Comparison of ENCODE assay signal across 8 cellular contexts in the genomic region with DNA sequence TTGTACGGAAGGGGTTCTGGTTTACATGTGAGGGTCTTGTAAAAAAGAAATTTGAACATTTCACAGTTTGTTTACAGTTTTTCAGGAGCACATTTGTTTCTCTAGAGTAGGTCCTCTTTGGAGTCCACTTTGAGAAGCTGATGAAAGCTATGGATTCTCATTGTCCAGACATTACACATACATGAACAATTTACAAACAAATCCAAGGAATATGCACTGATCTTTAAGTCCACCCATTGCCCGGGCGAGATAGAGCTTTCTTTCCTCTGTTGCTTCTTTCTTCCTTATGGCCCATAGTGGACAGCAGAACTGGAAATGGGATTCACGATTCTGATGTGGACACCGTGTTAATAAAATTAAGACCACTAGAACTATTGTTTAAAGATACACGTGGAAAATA. TPM values are rescaled to one million over a fixed set of nuclear protein-coding genes. Genes with fewer than 3 reads are reported as not detected.
DNase-seq lines count a peak whose midpoint lies in the region; ATAC-seq and TF ChIP-seq lines count a peak whose summit lies in the region.

No MANE protein-coding gene starts in this region.

- H2AFZ ChIP-seq in Loucy (ENCODE audit: low read length), result no peak overlapping the region

- peaks cover 77% of the 10 kb centered on the region for H3K79me2 ChIP-seq in Loucy (ENCODE audit: insufficient read depth, low read length)

- no peaks in the 10 kb centered on the region for H3K9me3 ChIP-seq in CD8-positive, alpha-beta memory T cell (ENCODE audit: low read length)
- H3K9me3 ChIP-seq in Loucy (ENCODE audit: insufficient read depth, low read depth, low read length), result no peaks in the 10 kb centered on the region

- no peaks in the 10 kb centered on the region for H3K9me2 ChIP-seq in Loucy (replicated peaks; ENCODE audit: low read depth, low read length)

- peak overlapping the region; percentile 100 for H3K4me2 ChIP-seq in Loucy (ENCODE audit: low read depth, low read length, poor library complexity, severe bottlenecking)

- peak overlapping the region; percentile 57 to 96 (median 90) for H3K27ac Mint-ChIP-seq in CD8-positive, alpha-beta memory T cell
- H3K27ac Mint-ChIP-seq in osteocyte (ENCODE audit: unreplicated experiment), result peak overlapping the region; percentile 97

- intact Hi-C loops in dorsolateral prefrontal cortex (cut with DNase I), result loop anchor here (5.0 kb wide), 3 partner anchors 50 to 125 kb away; partner anchors contain the start of genes MAP3K3 (in 2 of the 2) and TACO1 (in 1 of the 2)

- peaks cover 51% of the 10 kb centered on the region for H3K4me1 ChIP-seq in CD8-positive, alpha-beta memory T cell (ENCODE audit: insufficient read depth, low read length)
- peaks cover 51% of the 10 kb centered on the region for H3K4me1 ChIP-seq in Loucy (ENCODE audit: insufficient read depth, low read length, poor library complexity, severe bottlenecking)

- H3K9me3 Mint-ChIP-seq in CD8-positive, alpha-beta memory T cell, result no peaks in the 10 kb centered on the region
- peaks cover 4% of the 10 kb centered on the region for H3K9me3 Mint-ChIP-seq in osteocyte (ENCODE audit: unreplicated experiment)

- DNase-seq in CD8-positive, alpha-beta memory T cell, result no peak
- DNase-seq in dorsolateral prefrontal cortex (no peak), osteocyte (ENCODE audit: extremely low spot score, unreplicated experiment) (no peak), RKO (ENCODE audit: low spot score) (no peak)
- DNase-seq in effector CD4-positive, alpha-beta T cell, result no peak
- DNase-seq in stimulated activated CD4-positive, alpha-beta T cell treated with anti-CD3 and anti-CD28 coated beads, Interleukin-4, amount 100 ng/mL, for 1 hour, result no peak

- no peaks in the 10 kb centered on the region for H3K36me3 ChIP-seq in CD8-positive, alpha-beta memory T cell (ENCODE audit: insufficient read depth, low read length)
- no peaks in the 10 kb centered on the region for H3K36me3 ChIP-seq in Loucy (ENCODE audit: insufficient read depth, low read length)

- peaks cover 57 to 65% (median 59%) of the 10 kb centered on the region in 3 donors for H3K4me1 Mint-ChIP-seq in CD8-positive, alpha-beta memory T cell
- peaks cover 37% of the 10 kb centered on the region for H3K4me1 Mint-ChIP-seq in osteocyte (ENCODE audit: unreplicated experiment)

- no peak for TF ChIP-seq CTCF in Loucy (conservative IDR thresholded peaks at IDR 0.05; ENCODE audit: low read length)
- TF ChIP-seq CTCF in dorsolateral prefrontal cortex (IDR thresholded peaks at IDR 0.05 in 54 of 56, conservative IDR thresholded peaks at IDR 0.05 in 2 of 56; ENCODE audit: low read depth in 1 of 56, partially characterized antibody in 56 of 56), result no peak
- no peak for TF ChIP-seq CTCF in osteocyte (IDR thresholded peaks at IDR 0.05)

- H3K4me3 ChIP-seq in CD8-positive, alpha-beta memory T cell (ENCODE audit: low read length), result peak overlapping the region; percentile 12
- H3K4me3 ChIP-seq in Loucy (ENCODE audit: low read length, poor library complexity, severe bottlenecking), result peak overlapping the region; percentile 81
- H3K4me3 ChIP-seq in dorsolateral prefrontal cortex, result peak overlapping the region; percentile 62 to 100 (median 97)

- peak overlapping the region; percentile 82 to 99 (median 98) for H3K4me3 Mint-ChIP-seq in CD8-positive, alpha-beta memory T cell
- H3K4me3 Mint-ChIP-seq in osteocyte (ENCODE audit: unreplicated experiment), result peak overlapping the region; percentile 95

- peaks cover 59% of the 10 kb centered on the region for H4K20me1 ChIP-seq in Loucy (ENCODE audit: insufficient read depth, low read length, poor library complexity, severe bottlenecking)

- POLR2A ChIA-PET in CD8-positive, alpha-beta memory T cell (lab: Charles Lee), result interaction anchor here (0.6 to 1.4 kb wide), 2 partner anchors 142 to 710 kb away, joined by 3 to 4 read pairs; no protein-coding TSS in a partner anchor

- ATAC-seq in HG03565 (IDR thresholded peaks at IDR 0.05; ENCODE audit: unreplicated experiment), result no peak

- H3K27ac ChIP-seq in CD8-positive, alpha-beta memory T cell (ENCODE audit: low read depth, low read length), result peak overlapping the region; percentile 3
- H3K27ac ChIP-seq in dorsolateral prefrontal cortex, result no peak overlapping the region

- H3K9ac ChIP-seq in Loucy (ENCODE audit: low read depth, low read length, poor library complexity, severe bottlenecking), result peak overlapping the region; percentile 95

- H3K27me3 Mint-ChIP-seq in CD8-positive, alpha-beta memory T cell, result no peaks in the 10 kb centered on the region
- H3K27me3 Mint-ChIP-seq in osteocyte (ENCODE audit: unreplicated experiment), result no peaks in the 10 kb centered on the region

- H3K36me3 Mint-ChIP-seq in CD8-positive, alpha-beta memory T cell, result peaks cover 0 to 35% (median 6%) of the 10 kb centered on the region in 3 donors
- peaks cover 10% of the 10 kb centered on the region for H3K36me3 Mint-ChIP-seq in osteocyte (ENCODE audit: unreplicated experiment)

- CTCF ChIA-PET in CD8-positive, alpha-beta memory T cell (lab: Charles Lee), result interaction anchor here (1.5 to 4.3 kb wide), 2 partner anchors 46 to 59 kb away, joined by 3 to 21 read pairs; no protein-coding TSS in a partner anchor

- no peaks in the 10 kb centered on the region for H3F3A ChIP-seq in Loucy (ENCODE audit: low read depth)

- no peaks in the 10 kb centered on the region for H3K27me3 ChIP-seq in CD8-positive, alpha-beta memory T cell (ENCODE audit: insufficient read depth, low read length, poor library complexity, severe bottlenecking)
- H3K27me3 ChIP-seq in Loucy (ENCODE audit: insufficient read depth, low read length, poor library complexity, severe bottlenecking) (peaks cover 4% of the 10 kb centered on the region), dorsolateral prefrontal cortex (no peaks in the 10 kb centered on the region)

RNA-seq across cellular contexts. Expression of gene DCAF7, which starts 1.9 kb away (rescaled TPM):
- 100 to 1,000 TPM in 1 of 2 experiments, 10 to 100 TPM in 1; 99.1 to 102 TPM for total RNA-seq in CD8-positive, alpha-beta memory T cell
- 82.5 TPM for polyA plus RNA-seq in CD8-positive, alpha-beta memory T cell
- total RNA-seq in dorsolateral prefrontal cortex (10 to 100 TPM; 51.7 to 77.3 (median 64.0) TPM), osteocyte (93.9 and 97.4 TPM in 2 replicates)

RNA-seq across cellular contexts. Expression of gene KCNH6, which starts 29.1 kb away (rescaled TPM):
- not detected for total RNA-seq in CD8-positive, alpha-beta memory T cell
- polyA plus RNA-seq in CD8-positive, alpha-beta memory T cell, result not detected
- total RNA-seq in dorsolateral prefrontal cortex (1 to 10 TPM in 51 of 120 experiments, under 1 TPM in 69; 0.28 to 1.8 (median 0.97) TPM), osteocyte (not detected in 2 replicates)

RNA-seq across cellular contexts. Expression of gene TACO1, which starts 48.5 kb away (rescaled TPM):
- 10 to 100 TPM; 35.9 to 40.0 TPM for total RNA-seq in CD8-positive, alpha-beta memory T cell
- 18.3 TPM for polyA plus RNA-seq in CD8-positive, alpha-beta memory T cell
- 10 to 100 TPM; 11.2 to 27.0 (median 20.5) TPM for total RNA-seq in dorsolateral prefrontal cortex
- total RNA-seq in osteocyte, result 20.9 and 23.8 TPM in 2 replicates

Comparison
In these comparisons a context has a peak if more than half of its experiments do, and no peak if none do; other contexts are left out.
1. H3K4me3 ChIP-seq: peak in every context shown above with its lines; median percentile 97 in dorsolateral prefrontal cortex; 81 in Loucy; 12 in CD8-positive, alpha-beta memory T cell.